15 cellular contexts compared by ENCODE assay signal in genomic region chr2:62297642-62298010, GRCh38.
DNase-seq lines count a peak whose midpoint lies in the region; ATAC-seq and TF ChIP-seq lines count a peak whose summit lies in the region.
"Had no signal": no experiment of that assay in that cellular context is flagged by ENCODE, and none has a peak within 500 bp of the region (broad histone marks: within the 10 kb centered on the region; RNA-seq: fewer than 3 reads in every experiment).

No MANE protein-coding gene starts in this region.

- no peaks in the 10 kb centered on the region for H3K27me3 ChIP-seq in A673 (replicated peaks; ENCODE audit: insufficient read depth, low read depth, low read length, poor library complexity)
- H3K27me3 ChIP-seq in OCI-LY1 (ENCODE audit: insufficient read depth, low read length), result no peaks in the 10 kb centered on the region
- H3K27me3 ChIP-seq in endodermal cell (ENCODE audit: control insufficient read depth, insufficient read depth, low read length, poor library complexity, severe bottlenecking), result no peaks in the 10 kb centered on the region
- H3K27me3 ChIP-seq: BLaER1 treated with 17β-estradiol and CSF1 and Interleukin-3, amounts not matched to agents 10 nM and 100 nM; sigmoid colon; thyroid gland had no signal

- H3K9ac ChIP-seq in OCI-LY1 (ENCODE audit: low read length), result no peak overlapping the region
- no peak overlapping the region for H3K9ac ChIP-seq in endodermal cell (ENCODE audit: extremely low read depth, low read length, poor library complexity, severe bottlenecking)
- H3K9ac ChIP-seq: BLaER1 treated with 17β-estradiol and CSF1 and Interleukin-3, amounts not matched to agents 10 nM and 100 nM had no signal

- H4K20me1 ChIP-seq in OCI-LY1 (ENCODE audit: insufficient read depth, low read length), result no peaks in the 10 kb centered on the region
- H4K20me1 ChIP-seq: BLaER1 treated with 17β-estradiol and CSF1 and Interleukin-3, amounts not matched to agents 10 nM and 100 nM had no signal

- 67 to 70% methylated on average over 1 to 3 of the region's 3 CpGs for WGBS in endodermal cell (ENCODE audit: insufficient coverage in 1 of 2, insufficient read length in 1 of 2), 2 experiments
- 81 to 87% methylated on average over 3 of the region's 3 CpGs for whole genome bisulfite sequencing in lower leg skin, 2 donors

- H3K27ac Mint-ChIP-seq in endodermal cell, result peak overlapping the region; percentile 45
- H3K27ac Mint-ChIP-seq in activated CD8-positive, alpha-beta memory T cell treated with anti-CD3 and anti-CD28 coated beads, Interleukin-2, amount 10 ng/mL, durations not matched to agents 7 days and 5 days, result no peak overlapping the region

- no peaks in the 10 kb centered on the region for H3K79me2 ChIP-seq in OCI-LY1 (ENCODE audit: insufficient read depth, low read length)

- POLR2A ChIA-PET in A673 (lab: Charles Lee; ENCODE audit: low non-redundant PET), result no interaction called here

- H3K4me1 ChIP-seq in A673 (ENCODE audit: insufficient read depth, low read length, poor library complexity, severe bottlenecking) (no peaks in the 10 kb centered on the region), OCI-LY1 (ENCODE audit: insufficient read depth, low read length, severe bottlenecking) (peaks cover 16% of the 10 kb centered on the region), endodermal cell (ENCODE audit: control insufficient read depth, insufficient read depth, low read length) (peaks cover 9% of the 10 kb centered on the region)

- no peaks in the 10 kb centered on the region for H3K9me2 ChIP-seq in OCI-LY1 (ENCODE audit: low read depth, low read length)

- TF ChIP-seq POLR2A in lower leg skin (IDR thresholded peaks at IDR 0.05), result no peak

- H3K27ac ChIP-seq in A673 (ENCODE audit: low read depth, low read length, poor library complexity, severe bottlenecking), result no peak overlapping the region
- H3K27ac ChIP-seq in OCI-LY1 (ENCODE audit: low read depth, low read length, poor library complexity, severe bottlenecking), result no peak overlapping the region
- no peak overlapping the region for H3K27ac ChIP-seq in endodermal cell (ENCODE audit: low read depth, low read length)
- H3K27ac ChIP-seq: BLaER1 treated with 17β-estradiol and CSF1 and Interleukin-3, amounts not matched to agents 10 nM and 100 nM; PC-9; sigmoid colon; thyroid gland had no signal

- H3K4me3 ChIP-seq in A673 (ENCODE audit: low read depth, low read length, poor library complexity, severe bottlenecking) (no peak overlapping the region), OCI-LY1 (ENCODE audit: low read depth, low read length, poor library complexity, severe bottlenecking) (no peak overlapping the region), endodermal cell (ENCODE audit: low read length) (no peak overlapping the region), lower leg skin (ENCODE audit: low read depth, poor library complexity, severe bottlenecking) (no peak overlapping the region)
- H3K4me3 ChIP-seq: BLaER1 treated with 17β-estradiol and CSF1 and Interleukin-3, amounts not matched to agents 10 nM and 100 nM; PC-9; sigmoid colon; thyroid gland had no signal

- intact Hi-C loops in A673 (cut with micrococcal nuclease; ENCODE audit: unreplicated experiment) (no loop called here), lower leg skin (cut with DNase I; ENCODE audit: low total_unique reads) (no loop called here)

- no TSS peak for BruUV-seq in A673 (replicated peaks; lab: Mats Ljungman, UMichigan)

- no peaks in the 10 kb centered on the region for H3K27me3 Mint-ChIP-seq in endodermal cell (ENCODE audit: insufficient read depth)
- no peaks in the 10 kb centered on the region for H3K27me3 Mint-ChIP-seq in activated CD8-positive, alpha-beta memory T cell treated with anti-CD3 and anti-CD28 coated beads, Interleukin-2, amount 10 ng/mL, durations not matched to agents 7 days and 5 days

- peaks cover 28% of the 10 kb centered on the region for H3K4me1 Mint-ChIP-seq in endodermal cell
- peaks cover 14% of the 10 kb centered on the region for H3K4me1 Mint-ChIP-seq in activated CD8-positive, alpha-beta memory T cell treated with anti-CD3 and anti-CD28 coated beads, Interleukin-2, amount 10 ng/mL, durations not matched to agents 7 days and 5 days

- peak; percentile 50 for TF ChIP-seq CTCF in A673 (conservative IDR thresholded peaks at IDR 0.05; ENCODE audit: low read depth, low read length)
- TF ChIP-seq CTCF in GM12873 (IDR thresholded peaks at IDR 0.05; ENCODE audit: insufficient read depth, low read depth, low read length, missing control alignments), result peak; percentile 23
- peak; percentile 50; the same call in 1 of the 2 replicates for TF ChIP-seq CTCF in OCI-LY1 (IDR thresholded peaks at IDR 0.05; ENCODE audit: low read length)
- TF ChIP-seq CTCF in endodermal cell (conservative IDR thresholded peaks at IDR 0.05), result peak; percentile 82
- no peak for TF ChIP-seq CTCF in lower leg skin (IDR thresholded peaks at IDR 0.05)

- no peak for ATAC-seq in activated CD8-positive, alpha-beta memory T cell treated with anti-CD3 and anti-CD28 coated beads, Interleukin-2, amount 10 ng/mL, durations not matched to agents 7 days and 5 days

- H2AFZ ChIP-seq in OCI-LY1 (ENCODE audit: low read length), result no peak overlapping the region
- H2AFZ ChIP-seq: PC-9 had no signal

- CTCF ChIA-PET in A673 (lab: Charles Lee), result no interaction called here
- CTCF ChIA-PET in activated CD8-positive, alpha-beta memory T cell treated with anti-CD3 and anti-CD28 coated beads, Interleukin-2, amount 10 ng/mL, durations not matched to agents 7 days and 5 days (lab: Charles Lee), result interaction anchor here (0.7 to 1.4 kb wide), 4 partner anchors 10 to 118 kb away, joined by 3 read pairs; no protein-coding TSS in a partner anchor

- no peak overlapping the region for H3K4me2 ChIP-seq in OCI-LY1 (ENCODE audit: low read length)
- H3K4me2 ChIP-seq: BLaER1 treated with 17β-estradiol and CSF1 and Interleukin-3, amounts not matched to agents 10 nM and 100 nM; PC-9 had no signal

- DNase-seq in A673 (ENCODE audit: low spot score) (no peak), endodermal cell (peak; percentile 84), lower leg skin (ENCODE audit: low spot score in 2 of 2) (no peak), NCI-H1417 treated with DMSO at 0.1 percent for 48 hours (lab: John Stamatoyannopoulos, UW) (no peak)
- DNase-seq in activated CD4-positive, alpha-beta T cell treated with anti-CD3 and anti-CD28 coated beads for 48 hours, result no peak
- DNase-seq in activated CD8-positive, alpha-beta memory T cell treated with anti-CD3 and anti-CD28 coated beads, Interleukin-2, amount 10 ng/mL, durations not matched to agents 7 days and 5 days, result no peak
- DNase-seq: activated CD8-positive, alpha-beta memory T cell treated with anti-CD3 and anti-CD28 coated beads, Interleukin-2, amount 50 U/mL, for 4 hours; amygdala; NCI-H1105 treated with DMSO at 0.1 percent for 48 hours; PC-9; sigmoid colon had no signal

- H3K36me3 Mint-ChIP-seq in endodermal cell (ENCODE audit: low read depth), result no peaks in the 10 kb centered on the region
- H3K36me3 Mint-ChIP-seq in activated CD8-positive, alpha-beta memory T cell treated with anti-CD3 and anti-CD28 coated beads, Interleukin-2, amount 10 ng/mL, durations not matched to agents 7 days and 5 days, result no peaks in the 10 kb centered on the region

- no peaks in the 10 kb centered on the region for H3K9me3 Mint-ChIP-seq in endodermal cell
- H3K9me3 Mint-ChIP-seq in activated CD8-positive, alpha-beta memory T cell treated with anti-CD3 and anti-CD28 coated beads, Interleukin-2, amount 10 ng/mL, durations not matched to agents 7 days and 5 days (ENCODE audit: low read depth), result no peaks in the 10 kb centered on the region

- no peaks in the 10 kb centered on the region for H3F3A ChIP-seq in OCI-LY1 (ENCODE audit: insufficient read depth, low read length)

- no peak overlapping the region for H3K4me3 Mint-ChIP-seq in endodermal cell
- no peak overlapping the region for H3K4me3 Mint-ChIP-seq in activated CD8-positive, alpha-beta memory T cell treated with anti-CD3 and anti-CD28 coated beads, Interleukin-2, amount 10 ng/mL, durations not matched to agents 7 days and 5 days

- no peaks in the 10 kb centered on the region for H3K9me3 ChIP-seq in A673 (ENCODE audit: low read depth, low read length, poor library complexity, severe bottlenecking)
- H3K9me3 ChIP-seq in OCI-LY1 (ENCODE audit: low read length), result no peaks in the 10 kb centered on the region
- H3K9me3 ChIP-seq in endodermal cell (ENCODE audit: control insufficient read depth, low read length), result no peaks in the 10 kb centered on the region
- H3K9me3 ChIP-seq: BLaER1 treated with 17β-estradiol and CSF1 and Interleukin-3, amounts not matched to agents 10 nM and 100 nM; sigmoid colon; thyroid gland had no signal

- H3K36me3 ChIP-seq in A673 (ENCODE audit: insufficient read depth, low read length, poor library complexity, severe bottlenecking) (no peaks in the 10 kb centered on the region), OCI-LY1 (ENCODE audit: insufficient read depth, low read length) (no peaks in the 10 kb centered on the region), endodermal cell (ENCODE audit: control insufficient read depth, insufficient read depth, low read length) (no peaks in the 10 kb centered on the region)
- H3K36me3 ChIP-seq: BLaER1 treated with 17β-estradiol and CSF1 and Interleukin-3, amounts not matched to agents 10 nM and 100 nM; sigmoid colon; thyroid gland had no signal

Comparison
In these comparisons a context has a peak if more than half of its experiments do, and no peak if none do; other contexts are left out.
1. CTCF ChIP-seq: peak in A673 (single experiment), GM12873 (single experiment), OCI-LY1 (single experiment) and endodermal cell (single experiment); none in lower leg skin (0 of 3).